Comparison of ENCODE assay signal across 16 cellular contexts in genomic region chr12:5794156-5794555, GRCh38.
DNase-seq lines count a peak whose midpoint lies in the region; ATAC-seq, FAIRE-seq and TF ChIP-seq lines count a peak whose summit lies in the region.
"Had no signal": no experiment of that assay in that cellular context is flagged by ENCODE, and none has a peak within 500 bp of the region (broad histone marks: within the 10 kb centered on the region; RNA-seq: fewer than 3 reads in every experiment).

No MANE protein-coding gene starts in this region.

- H3K27me3 ChIP-seq in right cardiac atrium (ENCODE audit: control insufficient read depth, insufficient read depth) = no peaks in the 10 kb centered on the region
- H3K27me3 ChIP-seq in left ventricle myocardium inferior (ENCODE audit: low read depth) = peaks cover 19% of the 10 kb centered on the region

- no peak for TF ChIP-seq CTCF in left ventricle myocardium inferior (IDR thresholded peaks at IDR 0.05; ENCODE audit: borderline replicate concordance)
- no peak for TF ChIP-seq CTCF in D721Med (IDR thresholded peaks at IDR 0.05; ENCODE audit: insufficient read depth, missing control alignments)

- DNase-seq in right cardiac atrium = peak; percentile 46 to 83 (median 67)
- no peak for DNase-seq in left ventricle myocardium inferior
- DNase-seq in cerebellum (ENCODE audit: low spot score) = peak; percentile 10
- DNase-seq in left lobe of liver (ENCODE audit: low spot score) = no peak
- DNase-seq in D721Med (ENCODE audit: insufficient read length, low spot score) = no peak
- DNase-seq in hepatic stellate cell (ENCODE audit: low spot score) = no peak
- no peak for DNase-seq in amygdala (lab: John Stamatoyannopoulos, UW)
- DNase-seq: BE2C; CD4-positive, alpha-beta memory T cell; DMS53; GOT3; H9 had no signal

- H3K36me3 ChIP-seq in left ventricle myocardium inferior = peaks cover 3% of the 10 kb centered on the region
- H3K36me3 ChIP-seq: BE2C had no signal

- no peak overlapping the region for H3K27ac ChIP-seq in right cardiac atrium (ENCODE audit: low read length)
- H3K27ac ChIP-seq in left ventricle myocardium inferior (replicated peaks) = no peak overlapping the region
- H3K27ac ChIP-seq: C4-2B had no signal

- intact Hi-C loops in right cardiac atrium (cut with DNase I) = loop anchor here in 1 of 4 donors (10.0 kb wide), 1 partner anchor 359 kb away; the partner anchor contains the start of gene NTF3
- intact Hi-C loops in left ventricle myocardium inferior (cut with micrococcal nuclease) = no loop called here

- no peak overlapping the region for H3K4me3 ChIP-seq in right cardiac atrium (ENCODE audit: low read length)
- H3K4me3 ChIP-seq in left ventricle myocardium inferior = no peak overlapping the region

- peak; percentile 6 to 36 for ATAC-seq in right cardiac atrium
- ATAC-seq in left lobe of liver = peak; percentile 68
- ATAC-seq: HepG2 had no signal

- WGBS in right cardiac atrium = 41% methylated on average over 4 of the region's 4 CpGs

- H3K4me1 ChIP-seq in right cardiac atrium (ENCODE audit: control insufficient read depth, insufficient read depth, low read length) (no peaks in the 10 kb centered on the region), left ventricle myocardium inferior (peaks cover 5% of the 10 kb centered on the region)

- H3K9me3 ChIP-seq in right cardiac atrium (ENCODE audit: control insufficient read depth, low read length) (no peaks in the 10 kb centered on the region), left ventricle myocardium inferior (replicated peaks) (no peaks in the 10 kb centered on the region)
- H3K9me3 ChIP-seq: BE2C had no signal

- no peak for FAIRE-seq in D721Med (lab: Jason Lieb, UNC)
- FAIRE-seq: A204.1, HepG2, HTR-8/SVneo had no signal

Comparison
In these comparisons a context has a peak if more than half of its experiments do, and no peak if none do; other contexts are left out.
1. DNase-seq: peak in right cardiac atrium (3 of 3) and cerebellum (single experiment); none in left ventricle myocardium inferior (single experiment), left lobe of liver (single experiment), D721Med (single experiment), hepatic stellate cell (single experiment) and amygdala (0 of 56).